In genomic region chr12:132109741-132110140, GRCh38 we compare ENCODE assay signal across 20 cellular contexts. TPM values are rescaled to one million over a fixed set of nuclear protein-coding genes. Genes with fewer than 3 reads are reported as not detected.
DNase-seq lines count a peak whose midpoint lies in the region; ATAC-seq, FAIRE-seq and TF ChIP-seq lines count a peak whose summit lies in the region.
"Had no signal": no experiment of that assay in that cellular context is flagged by ENCODE, and none has a peak within 500 bp of the region (broad histone marks: within the 10 kb centered on the region; RNA-seq: fewer than 3 reads in every experiment).

No MANE protein-coding gene starts in this region.

- POLR2A ChIA-PET in endothelial cell of umbilical vein (lab: Charles Lee): no interaction called here

- TF ChIP-seq POLR2A in endothelial cell of umbilical vein (IDR thresholded peaks at IDR 0.05; ENCODE audit: low read depth, low read length): no peak

- ATAC-seq in HG03457 (IDR thresholded peaks at IDR 0.05; ENCODE audit: unreplicated experiment): no peak
- ATAC-seq: HCT116 had no signal

- peak; percentile 67 for FAIRE-seq in endothelial cell of umbilical vein (lab: Jason Lieb, UNC)
- FAIRE-seq: A204.1, GM18507, H1, RCC 7860 had no signal

- no peaks in the 10 kb centered on the region for H3K9me3 ChIP-seq in endothelial cell of umbilical vein (replicated peaks; ENCODE audit: control insufficient read depth, insufficient read depth, low read length)
- H3K9me3 ChIP-seq: SJCRH30 had no signal

- no peaks in the 10 kb centered on the region for H3K9me1 ChIP-seq in endothelial cell of umbilical vein (replicated peaks; ENCODE audit: control insufficient read depth, extremely low read depth, insufficient read depth, low read length)

- no peaks in the 10 kb centered on the region for H3K27me3 ChIP-seq in endothelial cell of umbilical vein (ENCODE audit: control insufficient read depth in 2 of 2, insufficient read depth in 2 of 2, low read length in 2 of 2)
- H3K27me3 ChIP-seq: SJCRH30 had no signal

- no peaks in the 10 kb centered on the region for H3K9me3 Mint-ChIP-seq in activated naive CD4-positive, alpha-beta T cell treated with anti-CD3 and anti-CD28 coated beads, Interleukin-2, amount 10 ng/mL, durations not matched to agents 7 days and 5 days
- H3K9me3 Mint-ChIP-seq in activated naive CD4-positive, alpha-beta T cell treated with anti-CD3 and anti-CD28 coated beads for 36 hours: no peaks in the 10 kb centered on the region

- dilution Hi-C loops in endothelial cell of umbilical vein (cut with MboI; ENCODE audit: extremely low pct_ligation_motif_present, low sequenced_read_pairs): no loop called here

- no TSS peak for BruUV-seq in endothelial cell of umbilical vein (replicated peaks; lab: Mats Ljungman, UMichigan)

- no peaks in the 10 kb centered on the region for H3K4me1 ChIP-seq in endothelial cell of umbilical vein (ENCODE audit: control insufficient read depth, extremely low read depth, insufficient read depth, low read length)
- H3K4me1 ChIP-seq: SJCRH30 had no signal

- peak overlapping the region; percentile 72 for H3K27ac Mint-ChIP-seq in activated naive CD4-positive, alpha-beta T cell treated with anti-CD3 and anti-CD28 coated beads, Interleukin-2, amount 10 ng/mL, durations not matched to agents 7 days and 5 days
- H3K27ac Mint-ChIP-seq in activated naive CD4-positive, alpha-beta T cell treated with anti-CD3 and anti-CD28 coated beads for 36 hours: no peak overlapping the region

- DNase-seq in activated naive CD4-positive, alpha-beta T cell treated with anti-CD3 and anti-CD28 coated beads, Interleukin-2, amount 10 ng/mL, durations not matched to agents 7 days and 5 days: no peak
- DNase-seq in activated naive CD4-positive, alpha-beta T cell treated with anti-CD3 and anti-CD28 coated beads for 36 hours: no peak
- peak; percentile 43 for DNase-seq in endothelial cell of umbilical vein (ENCODE audit: low read depth, low spot score)
- peak; percentile 33 to 91 for DNase-seq in lung microvascular endothelial cell (ENCODE audit: low read depth in 2 of 2)
- no peak for DNase-seq in activated effector memory CD4-positive, alpha-beta T cell treated with anti-CD3 and anti-CD28 coated beads, Interleukin-2, amount 50 U/mL, for 16 hours
- no peak for DNase-seq in epidermal melanocyte (ENCODE audit: insufficient read length, low spot score)
- DNase-seq: GDM1, Karpas-422, NCI-H1417, NCI-H1694 treated with DMSO at 0.1 percent for 48 hours, NCI-H446, NCI-H526, SJCRH30 had no signal

- no peaks in the 10 kb centered on the region for H3K4me1 Mint-ChIP-seq in activated naive CD4-positive, alpha-beta T cell treated with anti-CD3 and anti-CD28 coated beads, Interleukin-2, amount 10 ng/mL, durations not matched to agents 7 days and 5 days
- H3K4me1 Mint-ChIP-seq in activated naive CD4-positive, alpha-beta T cell treated with anti-CD3 and anti-CD28 coated beads for 36 hours (ENCODE audit: low read depth): no peaks in the 10 kb centered on the region

- TF ChIP-seq CTCF in endothelial cell of umbilical vein (IDR thresholded peaks at IDR 0.05; ENCODE audit: extremely low read depth in 1 of 2, insufficient read depth in 1 of 2, low read depth in 1 of 2, low read length in 2 of 2): no peak

- no peaks in the 10 kb centered on the region for H4K20me1 ChIP-seq in endothelial cell of umbilical vein (replicated peaks; ENCODE audit: control insufficient read depth, extremely low read depth, insufficient read depth, low read length)

- peaks cover 29% of the 10 kb centered on the region for H3K36me3 Mint-ChIP-seq in activated naive CD4-positive, alpha-beta T cell treated with anti-CD3 and anti-CD28 coated beads, Interleukin-2, amount 10 ng/mL, durations not matched to agents 7 days and 5 days
- peaks cover 20% of the 10 kb centered on the region for H3K36me3 Mint-ChIP-seq in activated naive CD4-positive, alpha-beta T cell treated with anti-CD3 and anti-CD28 coated beads for 36 hours (ENCODE audit: low read depth)

- no peak overlapping the region for H2AFZ ChIP-seq in endothelial cell of umbilical vein (ENCODE audit: low read depth, low read length)

- no peaks in the 10 kb centered on the region for H3K79me2 ChIP-seq in endothelial cell of umbilical vein (ENCODE audit: control insufficient read depth, insufficient read depth, low read length)

- peaks cover 0 to 19% of the 10 kb centered on the region in 2 experiments for H3K36me3 ChIP-seq in endothelial cell of umbilical vein (ENCODE audit: control insufficient read depth in 2 of 2, extremely low read depth in 1 of 2, insufficient read depth in 2 of 2, low read length in 2 of 2)

- H3K9ac ChIP-seq in endothelial cell of umbilical vein (replicated peaks; ENCODE audit: extremely low read depth, insufficient read depth, low read length): no peak overlapping the region

- no peaks in the 10 kb centered on the region for H3K27me3 Mint-ChIP-seq in activated naive CD4-positive, alpha-beta T cell treated with anti-CD3 and anti-CD28 coated beads, Interleukin-2, amount 10 ng/mL, durations not matched to agents 7 days and 5 days
- H3K27me3 Mint-ChIP-seq in activated naive CD4-positive, alpha-beta T cell treated with anti-CD3 and anti-CD28 coated beads for 36 hours (ENCODE audit: low read depth): no peaks in the 10 kb centered on the region

- H3K4me3 ChIP-seq in endothelial cell of umbilical vein (replicated peaks in 1 of 3; ENCODE audit: insufficient read depth in 1 of 3, low read depth in 1 of 3, low read length in 3 of 3): no peak overlapping the region
- H3K4me3 ChIP-seq: SJCRH30 had no signal

- H3K27ac ChIP-seq in endothelial cell of umbilical vein (ENCODE audit: insufficient read depth, low read depth, low read length): no peak overlapping the region
- H3K27ac ChIP-seq: C4-2B, SJCRH30 had no signal

- no peak overlapping the region for H3K4me2 ChIP-seq in endothelial cell of umbilical vein (ENCODE audit: insufficient read depth, low read length)

- H3K4me3 Mint-ChIP-seq in activated naive CD4-positive, alpha-beta T cell treated with anti-CD3 and anti-CD28 coated beads, Interleukin-2, amount 10 ng/mL, durations not matched to agents 7 days and 5 days: no peak overlapping the region
- H3K4me3 Mint-ChIP-seq in activated naive CD4-positive, alpha-beta T cell treated with anti-CD3 and anti-CD28 coated beads for 36 hours: no peak overlapping the region

- intact Hi-C loops in activated naive CD4-positive, alpha-beta T cell treated with anti-CD3 and anti-CD28 coated beads for 36 hours (cut with micrococcal nuclease): no loop called here
- intact Hi-C loops in endothelial cell of umbilical vein (cut with micrococcal nuclease): no loop called here

- CTCF ChIA-PET in activated naive CD4-positive, alpha-beta T cell treated with anti-CD3 and anti-CD28 coated beads, Interleukin-2, amount 10 ng/mL, durations not matched to agents 7 days and 5 days (lab: Charles Lee): no interaction called here
- CTCF ChIA-PET in activated naive CD4-positive, alpha-beta T cell treated with anti-CD3 and anti-CD28 coated beads for 36 hours (lab: Charles Lee): no interaction called here
- CTCF ChIA-PET in endothelial cell of umbilical vein (lab: Charles Lee): no interaction called here

TF ChIP-seq in endothelial cell of umbilical vein, 7 proteins besides CTCF, POLR2A, EP300 and RAD21:
- peak; percentile 29 for TF ChIP-seq FOS (IDR thresholded peaks at IDR 0.05; ENCODE audit: borderline replicate concordance, insufficient read depth, low read length)
- no peak for TF ChIP-seq JUN (IDR thresholded peaks at IDR 0.05; ENCODE audit: borderline replicate concordance, insufficient read depth, insufficient read length, low read depth)
TF ChIP-seq in endothelial cell of umbilical vein: peak in this region for 1.

RNA-seq across cellular contexts. Expression of gene DDX51, which starts 34.4 kb away (rescaled TPM):
- total RNA-seq in activated naive CD4-positive, alpha-beta T cell treated with anti-CD3 and anti-CD28 coated beads for 36 hours: 10 to 100 TPM; 18.8 to 20.0 TPM
- total RNA-seq in endothelial cell of umbilical vein (23.5 and 27.2 TPM in 2 replicates), lung microvascular endothelial cell (3.7 and 5.8 TPM in 2 replicates)
- 10.9 and 11.4 TPM in 2 replicates for polyA plus RNA-seq in endothelial cell of umbilical vein
- 10.2 and 13.6 TPM in 2 replicates for polyA plus RNA-seq in endothelial cell of umbilical vein (2011; cell fraction: cytosol; rRNA removed)
- 50.7 and 55.5 TPM in 2 replicates for polyA plus RNA-seq in endothelial cell of umbilical vein (2011; cell fraction: nucleus; rRNA removed)
- polyA plus RNA-seq in endothelial cell of umbilical vein (2012): 16.9 and 19.1 TPM in 2 replicates
- polyA minus RNA-seq in endothelial cell of umbilical vein: 5.1 and 9.6 TPM in 2 replicates
- polyA minus RNA-seq in endothelial cell of umbilical vein (2011; cell fraction: cytosol; rRNA and poly(A)+ RNA removed): 14.8 TPM
- polyA minus RNA-seq in endothelial cell of umbilical vein (2011; cell fraction: nucleus; rRNA and poly(A)+ RNA removed): 9.8 and 19.6 TPM in 2 replicates

RNA-seq across cellular contexts. Expression of gene NOC4L, which starts 34.5 kb away (rescaled TPM):
- 10 to 100 TPM; 27.1 to 27.4 TPM for total RNA-seq in activated naive CD4-positive, alpha-beta T cell treated with anti-CD3 and anti-CD28 coated beads for 36 hours
- total RNA-seq in endothelial cell of umbilical vein (28.0 and 29.4 TPM in 2 replicates), lung microvascular endothelial cell (9.9 and 10.2 TPM in 2 replicates)
- 19.4 and 20.7 TPM in 2 replicates for polyA plus RNA-seq in endothelial cell of umbilical vein
- polyA plus RNA-seq in endothelial cell of umbilical vein (2011; cell fraction: cytosol; rRNA removed): 11.6 and 11.8 TPM in 2 replicates
- 14.6 and 15.6 TPM in 2 replicates for polyA plus RNA-seq in endothelial cell of umbilical vein (2011; cell fraction: nucleus; rRNA removed)
- polyA plus RNA-seq in endothelial cell of umbilical vein (2012): 18.8 and 21.7 TPM in 2 replicates
- 4.6 and 6.2 TPM in 2 replicates for polyA minus RNA-seq in endothelial cell of umbilical vein
- 14.8 TPM for polyA minus RNA-seq in endothelial cell of umbilical vein (2011; cell fraction: cytosol; rRNA and poly(A)+ RNA removed)
- polyA minus RNA-seq in endothelial cell of umbilical vein (2011; cell fraction: nucleus; rRNA and poly(A)+ RNA removed): 2.7 and 5.1 TPM in 2 replicates

Comparison
In these comparisons a context has a peak if more than half of its experiments do, and no peak if none do; other contexts are left out.
1. DNase-seq: peak in endothelial cell of umbilical vein (single experiment) and lung microvascular endothelial cell (2 of 2); none in activated naive CD4-positive, alpha-beta T cell treated with anti-CD3 and anti-CD28 coated beads, Interleukin-2, amount 10 ng/mL, durations not matched to agents 7 days and 5 days (single experiment), activated naive CD4-positive, alpha-beta T cell treated with anti-CD3 and anti-CD28 coated beads for 36 hours (single experiment), activated effector memory CD4-positive, alpha-beta T cell treated with anti-CD3 and anti-CD28 coated beads, Interleukin-2, amount 50 U/mL, for 16 hours (single experiment) and epidermal melanocyte (single experiment).